In genomic region chr13:52159159-52159982, GRCh38 we compare ENCODE assay signal across 1 cellular context.
TF ChIP-seq lines count a peak whose summit lies in the region.

Gene NEK3 (minus strand): TSS chr13:52159597. CDS start chr13:52156191, 3,406 bp downstream.

TF ChIP-seq in GM12878, 131 proteins besides CTCF, POLR2A, EP300 and RAD21 (continued from another document and continues in another):
- TF ChIP-seq ZSCAN29 (IDR thresholded peaks at IDR 0.05) (no peak), ATF7 (IDR thresholded peaks at IDR 0.05; ENCODE audit: low read depth) (no peak), JUND (IDR thresholded peaks at IDR 0.05; ENCODE audit: low read depth, low read length) (no peak), E2F4 (IDR thresholded peaks at IDR 0.05; ENCODE audit: low read depth, low read length) (no peak), GATAD2B (conservative IDR thresholded peaks at IDR 0.05; ENCODE audit: low read depth) (peak; percentile 96), ZBED1 (IDR thresholded peaks at IDR 0.05; ENCODE audit: borderline replicate concordance) (no peak), RB1 (IDR thresholded peaks at IDR 0.05; ENCODE audit: borderline replicate concordance) (no peak), YBX1 (IDR thresholded peaks at IDR 0.05) (no peak), JUNB (IDR thresholded peaks at IDR 0.05) (no peak), POLR2AphosphoS5 (IDR thresholded peaks at IDR 0.05; ENCODE audit: low read length) (no peak), RFX5 (IDR thresholded peaks at IDR 0.05; ENCODE audit: low read depth, low read length) (no peak), MEF2B (IDR thresholded peaks at IDR 0.05; ENCODE audit: partially characterized antibody, poor library complexity, severe bottlenecking) (peak; percentile 27), FOXM1 (IDR thresholded peaks at IDR 0.05; ENCODE audit: low read depth, low read length) (no peak), NFXL1 (IDR thresholded peaks at IDR 0.05; ENCODE audit: borderline replicate concordance) (no peak), ETV6 (conservative IDR thresholded peaks at IDR 0.05 in 1 of 2, IDR thresholded peaks at IDR 0.05 in 1 of 2; ENCODE audit: borderline replicate concordance in 1 of 2, low read depth in 1 of 2) (no peak), STAT3 (IDR thresholded peaks at IDR 0.05; ENCODE audit: low read depth, low read length) (no peak), KAT2A (conservative IDR thresholded peaks at IDR 0.05; ENCODE audit: control insufficient read depth, low read depth, low read length) (no peak), CEBPB (IDR thresholded peaks at IDR 0.05; ENCODE audit: borderline replicate concordance in 1 of 2, low read depth in 2 of 2, low read length in 2 of 2) (no peak), MYC (IDR thresholded peaks at IDR 0.05; ENCODE audit: insufficient read depth, insufficient read length, insufficient replicate concordance, low read length, severe bottlenecking) (no peak), FOXK2 (IDR thresholded peaks at IDR 0.05) (no peak), IKZF2 (IDR thresholded peaks at IDR 0.05) (no peak), CHD4 (IDR thresholded peaks at IDR 0.05) (no peak), ZNF687 (IDR thresholded peaks at IDR 0.05) (peak; percentile 86), CHD1 (IDR thresholded peaks at IDR 0.05; ENCODE audit: low read depth, low read length) (no peak), RUNX3 (IDR thresholded peaks at IDR 0.05; ENCODE audit: low read length) (peak; percentile 74), STAT1 (conservative IDR thresholded peaks at IDR 0.05) (no peak), RELA (IDR thresholded peaks at IDR 0.05; ENCODE audit: borderline replicate concordance, partially characterized antibody) (no peak), CBX3 (IDR thresholded peaks at IDR 0.05; ENCODE audit: borderline replicate concordance, low read depth) (no peak), ZNF274 (IDR thresholded peaks at IDR 0.05; ENCODE audit: insufficient read depth, insufficient read length) (no peak), ATF3 (IDR thresholded peaks at IDR 0.05; ENCODE audit: borderline replicate concordance, extremely low read depth, low read depth, low read length) (no peak), POLR2AphosphoS2 (IDR thresholded peaks at IDR 0.05; ENCODE audit: low read depth, low read length) (no peak), GABPA (IDR thresholded peaks at IDR 0.05; ENCODE audit: low read depth) (no peak), SUZ12 (IDR thresholded peaks at IDR 0.05; ENCODE audit: unreplicated experiment) (no peak), NRF1 (conservative IDR thresholded peaks at IDR 0.05; ENCODE audit: low read depth, low read length) (no peak), LARP7 (IDR thresholded peaks at IDR 0.05) (peak; percentile 75; the same call in 1 of the 2 replicates), BACH1 (IDR thresholded peaks at IDR 0.05; ENCODE audit: borderline replicate concordance) (peak; percentile 60), HDAC6 (IDR thresholded peaks at IDR 0.05; ENCODE audit: unreplicated experiment) (no peak), DPF2 (IDR thresholded peaks at IDR 0.05) (peak; percentile 90), SIN3A (IDR thresholded peaks at IDR 0.05; ENCODE audit: low read depth, low read length) (no peak), IKZF1 (conservative IDR thresholded peaks at IDR 0.05) (peak; percentile 66)
- TF ChIP-seq, protein P1, sequence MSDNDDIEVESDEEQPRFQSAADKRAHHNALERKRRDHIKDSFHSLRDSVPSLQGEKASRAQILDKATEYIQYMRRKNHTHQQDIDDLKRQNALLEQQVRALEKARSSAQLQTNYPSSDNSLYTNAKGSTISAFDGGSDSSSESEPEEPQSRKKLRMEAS (IDR thresholded peaks at IDR 0.05; ENCODE audit: low read depth, low read length), result no peak; the same call in 1 of the 2 replicates
- TF ChIP-seq, protein P2, sequence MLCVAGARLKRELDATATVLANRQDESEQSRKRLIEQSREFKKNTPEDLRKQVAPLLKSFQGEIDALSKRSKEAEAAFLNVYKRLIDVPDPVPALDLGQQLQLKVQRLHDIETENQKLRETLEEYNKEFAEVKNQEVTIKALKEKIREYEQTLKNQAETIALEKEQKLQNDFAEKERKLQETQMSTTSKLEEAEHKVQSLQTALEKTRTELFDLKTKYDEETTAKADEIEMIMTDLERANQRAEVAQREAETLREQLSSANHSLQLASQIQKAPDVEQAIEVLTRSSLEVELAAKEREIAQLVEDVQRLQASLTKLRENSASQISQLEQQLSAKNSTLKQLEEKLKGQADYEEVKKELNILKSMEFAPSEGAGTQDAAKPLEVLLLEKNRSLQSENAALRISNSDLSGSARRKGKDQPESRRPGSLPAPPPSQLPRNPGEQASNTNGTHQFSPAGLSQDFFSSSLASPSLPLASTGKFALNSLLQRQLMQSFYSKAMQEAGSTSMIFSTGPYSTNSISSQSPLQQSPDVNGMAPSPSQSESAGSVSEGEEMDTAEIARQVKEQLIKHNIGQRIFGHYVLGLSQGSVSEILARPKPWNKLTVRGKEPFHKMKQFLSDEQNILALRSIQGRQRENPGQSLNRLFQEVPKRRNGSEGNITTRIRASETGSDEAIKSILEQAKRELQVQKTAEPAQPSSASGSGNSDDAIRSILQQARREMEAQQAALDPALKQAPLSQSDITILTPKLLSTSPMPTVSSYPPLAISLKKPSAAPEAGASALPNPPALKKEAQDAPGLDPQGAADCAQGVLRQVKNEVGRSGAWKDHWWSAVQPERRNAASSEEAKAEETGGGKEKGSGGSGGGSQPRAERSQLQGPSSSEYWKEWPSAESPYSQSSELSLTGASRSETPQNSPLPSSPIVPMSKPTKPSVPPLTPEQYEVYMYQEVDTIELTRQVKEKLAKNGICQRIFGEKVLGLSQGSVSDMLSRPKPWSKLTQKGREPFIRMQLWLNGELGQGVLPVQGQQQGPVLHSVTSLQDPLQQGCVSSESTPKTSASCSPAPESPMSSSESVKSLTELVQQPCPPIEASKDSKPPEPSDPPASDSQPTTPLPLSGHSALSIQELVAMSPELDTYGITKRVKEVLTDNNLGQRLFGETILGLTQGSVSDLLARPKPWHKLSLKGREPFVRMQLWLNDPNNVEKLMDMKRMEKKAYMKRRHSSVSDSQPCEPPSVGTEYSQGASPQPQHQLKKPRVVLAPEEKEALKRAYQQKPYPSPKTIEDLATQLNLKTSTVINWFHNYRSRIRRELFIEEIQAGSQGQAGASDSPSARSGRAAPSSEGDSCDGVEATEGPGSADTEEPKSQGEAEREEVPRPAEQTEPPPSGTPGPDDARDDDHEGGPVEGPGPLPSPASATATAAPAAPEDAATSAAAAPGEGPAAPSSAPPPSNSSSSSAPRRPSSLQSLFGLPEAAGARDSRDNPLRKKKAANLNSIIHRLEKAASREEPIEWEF (IDR thresholded peaks at IDR 0.05; ENCODE audit: insufficient replicate concordance, low read depth, low read length), result no peak
- TF ChIP-seq, protein P3, sequence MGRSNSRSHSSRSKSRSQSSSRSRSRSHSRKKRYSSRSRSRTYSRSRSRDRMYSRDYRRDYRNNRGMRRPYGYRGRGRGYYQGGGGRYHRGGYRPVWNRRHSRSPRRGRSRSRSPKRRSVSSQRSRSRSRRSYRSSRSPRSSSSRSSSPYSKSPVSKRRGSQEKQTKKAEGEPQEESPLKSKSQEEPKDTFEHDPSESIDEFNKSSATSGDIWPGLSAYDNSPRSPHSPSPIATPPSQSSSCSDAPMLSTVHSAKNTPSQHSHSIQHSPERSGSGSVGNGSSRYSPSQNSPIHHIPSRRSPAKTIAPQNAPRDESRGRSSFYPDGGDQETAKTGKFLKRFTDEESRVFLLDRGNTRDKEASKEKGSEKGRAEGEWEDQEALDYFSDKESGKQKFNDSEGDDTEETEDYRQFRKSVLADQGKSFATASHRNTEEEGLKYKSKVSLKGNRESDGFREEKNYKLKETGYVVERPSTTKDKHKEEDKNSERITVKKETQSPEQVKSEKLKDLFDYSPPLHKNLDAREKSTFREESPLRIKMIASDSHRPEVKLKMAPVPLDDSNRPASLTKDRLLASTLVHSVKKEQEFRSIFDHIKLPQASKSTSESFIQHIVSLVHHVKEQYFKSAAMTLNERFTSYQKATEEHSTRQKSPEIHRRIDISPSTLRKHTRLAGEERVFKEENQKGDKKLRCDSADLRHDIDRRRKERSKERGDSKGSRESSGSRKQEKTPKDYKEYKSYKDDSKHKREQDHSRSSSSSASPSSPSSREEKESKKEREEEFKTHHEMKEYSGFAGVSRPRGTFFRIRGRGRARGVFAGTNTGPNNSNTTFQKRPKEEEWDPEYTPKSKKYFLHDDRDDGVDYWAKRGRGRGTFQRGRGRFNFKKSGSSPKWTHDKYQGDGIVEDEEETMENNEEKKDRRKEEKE (IDR thresholded peaks at IDR 0.05), result no peak
- TF ChIP-seq, protein P4, sequence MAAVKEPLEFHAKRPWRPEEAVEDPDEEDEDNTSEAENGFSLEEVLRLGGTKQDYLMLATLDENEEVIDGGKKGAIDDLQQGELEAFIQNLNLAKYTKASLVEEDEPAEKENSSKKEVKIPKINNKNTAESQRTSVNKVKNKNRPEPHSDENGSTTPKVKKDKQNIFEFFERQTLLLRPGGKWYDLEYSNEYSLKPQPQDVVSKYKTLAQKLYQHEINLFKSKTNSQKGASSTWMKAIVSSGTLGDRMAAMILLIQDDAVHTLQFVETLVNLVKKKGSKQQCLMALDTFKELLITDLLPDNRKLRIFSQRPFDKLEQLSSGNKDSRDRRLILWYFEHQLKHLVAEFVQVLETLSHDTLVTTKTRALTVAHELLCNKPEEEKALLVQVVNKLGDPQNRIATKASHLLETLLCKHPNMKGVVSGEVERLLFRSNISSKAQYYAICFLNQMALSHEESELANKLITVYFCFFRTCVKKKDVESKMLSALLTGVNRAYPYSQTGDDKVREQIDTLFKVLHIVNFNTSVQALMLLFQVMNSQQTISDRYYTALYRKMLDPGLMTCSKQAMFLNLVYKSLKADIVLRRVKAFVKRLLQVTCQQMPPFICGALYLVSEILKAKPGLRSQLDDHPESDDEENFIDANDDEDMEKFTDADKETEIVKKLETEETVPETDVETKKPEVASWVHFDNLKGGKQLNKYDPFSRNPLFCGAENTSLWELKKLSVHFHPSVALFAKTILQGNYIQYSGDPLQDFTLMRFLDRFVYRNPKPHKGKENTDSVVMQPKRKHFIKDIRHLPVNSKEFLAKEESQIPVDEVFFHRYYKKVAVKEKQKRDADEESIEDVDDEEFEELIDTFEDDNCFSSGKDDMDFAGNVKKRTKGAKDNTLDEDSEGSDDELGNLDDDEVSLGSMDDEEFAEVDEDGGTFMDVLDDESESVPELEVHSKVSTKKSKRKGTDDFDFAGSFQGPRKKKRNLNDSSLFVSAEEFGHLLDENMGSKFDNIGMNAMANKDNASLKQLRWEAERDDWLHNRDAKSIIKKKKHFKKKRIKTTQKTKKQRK (IDR thresholded peaks at IDR 0.05; ENCODE audit: low read depth, low read length), result no peak
- TF ChIP-seq, protein P5, sequence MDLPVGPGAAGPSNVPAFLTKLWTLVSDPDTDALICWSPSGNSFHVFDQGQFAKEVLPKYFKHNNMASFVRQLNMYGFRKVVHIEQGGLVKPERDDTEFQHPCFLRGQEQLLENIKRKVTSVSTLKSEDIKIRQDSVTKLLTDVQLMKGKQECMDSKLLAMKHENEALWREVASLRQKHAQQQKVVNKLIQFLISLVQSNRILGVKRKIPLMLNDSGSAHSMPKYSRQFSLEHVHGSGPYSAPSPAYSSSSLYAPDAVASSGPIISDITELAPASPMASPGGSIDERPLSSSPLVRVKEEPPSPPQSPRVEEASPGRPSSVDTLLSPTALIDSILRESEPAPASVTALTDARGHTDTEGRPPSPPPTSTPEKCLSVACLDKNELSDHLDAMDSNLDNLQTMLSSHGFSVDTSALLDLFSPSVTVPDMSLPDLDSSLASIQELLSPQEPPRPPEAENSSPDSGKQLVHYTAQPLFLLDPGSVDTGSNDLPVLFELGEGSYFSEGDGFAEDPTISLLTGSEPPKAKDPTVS (IDR thresholded peaks at IDR 0.05; ENCODE audit: low read depth, low read length), result no peak
